15 cellular contexts compared by ENCODE assay signal in genomic region chr16:87836844-87837581, GRCh38. TPM values are rescaled to one million over a fixed set of nuclear protein-coding genes. Genes with fewer than 3 reads are reported as not detected.
A peak's percentile ranks its signal among the peaks of the same experiment; 100 is the strongest.
DNase-seq lines count a peak whose midpoint lies in the region; ATAC-seq and TF ChIP-seq lines count a peak whose summit lies in the region.
"Had no signal": no experiment of that assay in that cellular context is flagged by ENCODE, and none has a peak within 500 bp of the region (broad histone marks: within the 10 kb centered on the region; RNA-seq: fewer than 3 reads in every experiment).

No MANE protein-coding gene starts in this region.

- no peaks in the 10 kb centered on the region for H3K9me3 ChIP-seq in body of pancreas
- no peaks in the 10 kb centered on the region for H3K9me3 ChIP-seq in heart right ventricle

- H3K9me3 Mint-ChIP-seq in activated CD4-positive, alpha-beta memory T cell treated with anti-CD3 and anti-CD28 coated beads, Interleukin-2, amount 10 ng/mL, durations not matched to agents 7 days and 5 days = no peaks in the 10 kb centered on the region
- no peaks in the 10 kb centered on the region for H3K9me3 Mint-ChIP-seq in activated CD4-positive, alpha-beta memory T cell treated with anti-CD3 and anti-CD28 coated beads for 36 hours
- H3K9me3 Mint-ChIP-seq: dendritic cell treated with granulocyte-macrophage colony-stimulating factor and Interleukin-4, amounts not matched to agents 40 ng/mL and 50 ng/mL, for 4 days had no signal

- CTCF ChIA-PET in activated CD4-positive, alpha-beta memory T cell treated with anti-CD3 and anti-CD28 coated beads, Interleukin-2, amount 10 ng/mL, durations not matched to agents 7 days and 5 days (lab: Charles Lee) = interaction anchor here (3.3 kb wide), 1 partner anchor 13 kb away, joined by 17 read pairs; no protein-coding TSS in a partner anchor
- CTCF ChIA-PET in activated CD4-positive, alpha-beta memory T cell treated with anti-CD3 and anti-CD28 coated beads for 36 hours (lab: Charles Lee) = interaction anchor here (1.6 to 3.7 kb wide), 2 partner anchors 9 to 13 kb away, joined by 7 to 22 read pairs; no protein-coding TSS in a partner anchor

- H3K4me3 ChIP-seq in body of pancreas (no peak overlapping the region), heart right ventricle (no peak overlapping the region)
- H3K4me3 ChIP-seq: GM23248 had no signal

- ATAC-seq in body of pancreas (peak; percentile 36), heart right ventricle (peak; percentile 55 to 87 (median 69)), sciatic nerve (peak; percentile 72)

- no peaks in the 10 kb centered on the region for H3K27me3 Mint-ChIP-seq in activated CD4-positive, alpha-beta memory T cell treated with anti-CD3 and anti-CD28 coated beads, Interleukin-2, amount 10 ng/mL, durations not matched to agents 7 days and 5 days
- no peaks in the 10 kb centered on the region for H3K27me3 Mint-ChIP-seq in activated CD4-positive, alpha-beta memory T cell treated with anti-CD3 and anti-CD28 coated beads for 36 hours
- H3K27me3 Mint-ChIP-seq: dendritic cell treated with granulocyte-macrophage colony-stimulating factor and Interleukin-4, amounts not matched to agents 40 ng/mL and 50 ng/mL, for 4 days had no signal

- intact Hi-C loops in activated CD4-positive, alpha-beta memory T cell treated with anti-CD3 and anti-CD28 coated beads for 36 hours (cut with micrococcal nuclease) = no loop called here
- intact Hi-C loops in body of pancreas (cut with DNase I) = no loop called here
- intact Hi-C loops in heart right ventricle (cut with DNase I) = no loop called here
- intact Hi-C loops in sciatic nerve (cut with DNase I) = no loop called here

- H3K27ac ChIP-seq in body of pancreas (no peak overlapping the region), heart right ventricle (peak overlapping the region in 8 of 10 donors; percentile 28 to 62 (median 50))
- H3K27ac ChIP-seq: GM23248 had no signal

- H3K4me1 ChIP-seq in body of pancreas = no peaks in the 10 kb centered on the region
- peaks cover 0 to 13% (median 0%) of the 10 kb centered on the region in 9 donors for H3K4me1 ChIP-seq in heart right ventricle

- H3K4me1 Mint-ChIP-seq in activated CD4-positive, alpha-beta memory T cell treated with anti-CD3 and anti-CD28 coated beads, Interleukin-2, amount 10 ng/mL, durations not matched to agents 7 days and 5 days = peaks cover 2% of the 10 kb centered on the region
- H3K4me1 Mint-ChIP-seq in activated CD4-positive, alpha-beta memory T cell treated with anti-CD3 and anti-CD28 coated beads for 36 hours (ENCODE audit: low read depth) = no peaks in the 10 kb centered on the region

- no peak for DNase-seq in activated CD4-positive, alpha-beta memory T cell treated with anti-CD3 and anti-CD28 coated beads, Interleukin-2, amount 10 ng/mL, durations not matched to agents 7 days and 5 days
- no peak for DNase-seq in activated CD4-positive, alpha-beta memory T cell treated with anti-CD3 and anti-CD28 coated beads for 36 hours
- no peak for DNase-seq in body of pancreas
- peak in 1 of 2 donors; percentile 64 for DNase-seq in heart right ventricle
- DNase-seq in sciatic nerve (ENCODE audit: low spot score) = no peak
- DNase-seq in NAMALWA (ENCODE audit: low spot score) = no peak
- no peak for DNase-seq in AML-193 (lab: John Stamatoyannopoulos, UW)
- DNase-seq in NCI-H1105 (lab: John Stamatoyannopoulos, UW) = no peak
- DNase-seq: 8988T; activated CD4-positive, CD25-positive, alpha-beta regulatory T cell treated with anti-CD3 and anti-CD28 coated beads, Interleukin-2, amount 50 U/mL, for 72 hours; activated gamma-delta T cell treated with Interleukin-2 at 50 U/mL for 16 hours; DMS53; GM23248; NCI-H526 treated with DMSO at 0.1 percent for 48 hours had no signal

- no peaks in the 10 kb centered on the region for H3K27me3 ChIP-seq in body of pancreas
- no peaks in the 10 kb centered on the region for H3K27me3 ChIP-seq in heart right ventricle

- 77 to 94% methylated on average over 17 of the region's 17 CpGs for WGBS in body of pancreas, 2 donors
- WGBS in heart right ventricle, 2 donors = 58 to 64% methylated on average over 17 of the region's 17 CpGs

- H3K36me3 ChIP-seq in body of pancreas (replicated peaks in 1 of 2; ENCODE audit: insufficient read depth in 1 of 2, low read depth in 2 of 2) (peaks cover 0 to 3% of the 10 kb centered on the region in 2 donors), heart right ventricle (peaks cover 0 to 92% (median 0%) of the 10 kb centered on the region in 9 donors)

- H3K4me3 Mint-ChIP-seq in activated CD4-positive, alpha-beta memory T cell treated with anti-CD3 and anti-CD28 coated beads, Interleukin-2, amount 10 ng/mL, durations not matched to agents 7 days and 5 days = no peak overlapping the region
- H3K4me3 Mint-ChIP-seq in activated CD4-positive, alpha-beta memory T cell treated with anti-CD3 and anti-CD28 coated beads for 36 hours = no peak overlapping the region
- H3K4me3 Mint-ChIP-seq: dendritic cell treated with granulocyte-macrophage colony-stimulating factor and Interleukin-4, amounts not matched to agents 40 ng/mL and 50 ng/mL, for 4 days had no signal

- POLR2A ChIA-PET in activated CD4-positive, alpha-beta memory T cell treated with anti-CD3 and anti-CD28 coated beads, Interleukin-2, amount 10 ng/mL, durations not matched to agents 7 days and 5 days (lab: Charles Lee) = interaction anchor here (1.0 to 1.5 kb wide), 3 partner anchors 9 to 58 kb away, joined by 3 to 5 read pairs (median 5); no protein-coding TSS in a partner anchor
- POLR2A ChIA-PET in activated CD4-positive, alpha-beta memory T cell treated with anti-CD3 and anti-CD28 coated beads for 36 hours (lab: Charles Lee) = interaction anchor here (0.8 kb wide), 1 partner anchor 57 kb away, joined by 3 read pairs; no protein-coding TSS in a partner anchor

- no peak for TF ChIP-seq POLR2A in body of pancreas (IDR thresholded peaks at IDR 0.05)

- peak overlapping the region; percentile 35 for H3K27ac Mint-ChIP-seq in activated CD4-positive, alpha-beta memory T cell treated with anti-CD3 and anti-CD28 coated beads, Interleukin-2, amount 10 ng/mL, durations not matched to agents 7 days and 5 days
- H3K27ac Mint-ChIP-seq in activated CD4-positive, alpha-beta memory T cell treated with anti-CD3 and anti-CD28 coated beads for 36 hours = no peak overlapping the region
- H3K27ac Mint-ChIP-seq: dendritic cell treated with granulocyte-macrophage colony-stimulating factor and Interleukin-4, amounts not matched to agents 40 ng/mL and 50 ng/mL, for 4 days had no signal

- no peak for TF ChIP-seq CTCF in body of pancreas (IDR thresholded peaks at IDR 0.05)
- TF ChIP-seq CTCF in heart right ventricle (IDR thresholded peaks at IDR 0.05) = no peak

- H3K36me3 Mint-ChIP-seq in activated CD4-positive, alpha-beta memory T cell treated with anti-CD3 and anti-CD28 coated beads, Interleukin-2, amount 10 ng/mL, durations not matched to agents 7 days and 5 days (ENCODE audit: low read depth) = peaks cover 62% of the 10 kb centered on the region
- H3K36me3 Mint-ChIP-seq in activated CD4-positive, alpha-beta memory T cell treated with anti-CD3 and anti-CD28 coated beads for 36 hours = peaks cover 56% of the 10 kb centered on the region

RNA-seq across cellular contexts. Expression of gene SLC7A5, which starts 32.3 kb away (rescaled TPM):
- 100 to 1,000 TPM; 178 to 187 TPM for total RNA-seq in activated CD4-positive, alpha-beta memory T cell treated with anti-CD3 and anti-CD28 coated beads, Interleukin-2, amount 10 ng/mL, durations not matched to agents 7 days and 5 days
- 100 to 1,000 TPM; 262 TPM for total RNA-seq in activated CD4-positive, alpha-beta memory T cell treated with anti-CD3 and anti-CD28 coated beads for 36 hours
- total RNA-seq in body of pancreas (1 to 10 TPM; 1.6 to 3.4 TPM), heart right ventricle (10 to 100 TPM in 2 of 10 donors, 1 to 10 TPM in 8; 1.2 to 15.3 (median 4.1) TPM), sciatic nerve (11.5 TPM)
- polyA plus RNA-seq in heart right ventricle = 1 to 10 TPM; 3.5 to 4.7 TPM

Comparison
In these comparisons a context has a peak if more than half of its experiments do, and no peak if none do; other contexts are left out.
1. H3K27ac ChIP-seq: peak in heart right ventricle (8 of 10); none in body of pancreas (0 of 4).
2. RNA of gene SLC7A5, which starts 32.3 kb away (total RNA-seq): 262 TPM in activated CD4-positive, alpha-beta memory T cell treated with anti-CD3 and anti-CD28 coated beads for 36 hours and 178 to 187 TPM in activated CD4-positive, alpha-beta memory T cell treated with anti-CD3 and anti-CD28 coated beads, Interleukin-2, amount 10 ng/mL, durations not matched to agents 7 days and 5 days; 11.5 TPM in sciatic nerve (single experiment), 1.2 to 15.3 TPM in heart right ventricle and 1.6 to 3.4 TPM in body of pancreas; every median in the first group is over 10 times any median in the second.
3. Peak in every context shown above with its lines, with median percentiles within 50 percentile points of each other: ATAC-seq.